ENCODE assay signal across 8 cellular contexts in the genomic region with DNA sequence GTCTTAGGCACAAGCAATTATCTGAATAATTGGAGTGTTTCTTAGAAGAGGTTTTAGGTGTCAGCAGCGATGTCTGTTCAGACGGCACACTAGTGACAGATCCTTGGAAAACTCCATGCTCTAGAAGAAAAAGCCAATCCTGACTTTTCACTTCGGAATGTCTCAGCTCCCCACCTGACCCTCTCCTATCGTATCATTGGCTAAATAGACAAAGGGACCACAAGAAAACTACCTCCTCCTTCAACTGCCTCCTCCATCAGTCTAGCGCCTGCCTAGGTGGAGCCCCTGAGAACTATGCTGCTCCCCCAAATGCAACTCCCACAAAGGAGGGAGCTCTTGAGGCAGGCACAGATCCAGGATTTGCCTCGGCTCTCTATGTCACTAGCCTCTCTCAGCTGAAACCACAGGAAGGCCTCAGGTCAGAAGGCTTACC.
A peak's percentile ranks its signal among the peaks of the same experiment; 100 is the strongest.
DNase-seq lines count a peak whose midpoint lies in the region; ATAC-seq and TF ChIP-seq lines count a peak whose summit lies in the region.

No MANE protein-coding gene starts in this region.

- H2AFZ ChIP-seq in OCI-LY3 (ENCODE audit: low read depth, low read length): no peak overlapping the region

- no peak for DNase-seq in epithelial cell of prostate (ENCODE audit: low read depth, low spot score)
- no peak for DNase-seq in gastrocnemius medialis
- DNase-seq in NCI-H446 (lab: John Stamatoyannopoulos, UW): no peak
- no peak for DNase-seq in medulla oblongata (ENCODE audit: extremely low spot score)
- DNase-seq in posterior cingulate gyrus: no peak
- DNase-seq in NCI-H82 (lab: John Stamatoyannopoulos, UW): no peak

- intact Hi-C loops in gastrocnemius medialis (cut with DNase I; ENCODE audit: low total_unique reads) (loop anchor here (2.0 kb wide), 1 partner anchor 17 kb away; no protein-coding TSS in a partner anchor), posterior cingulate gyrus (cut with DNase I) (no loop called here)

- H3K9me3 ChIP-seq in OCI-LY3 (ENCODE audit: insufficient read depth, low read length) (no peaks in the 10 kb centered on the region), gastrocnemius medialis (no peaks in the 10 kb centered on the region)

- H3K36me3 ChIP-seq in OCI-LY3 (replicated peaks; ENCODE audit: low read depth, low read length): no peaks in the 10 kb centered on the region
- H3K36me3 ChIP-seq in gastrocnemius medialis: no peaks in the 10 kb centered on the region

- H4K20me1 ChIP-seq in OCI-LY3 (ENCODE audit: insufficient read depth, low read length): no peaks in the 10 kb centered on the region

- TF ChIP-seq POLR2A in gastrocnemius medialis (IDR thresholded peaks at IDR 0.05): no peak

- TF ChIP-seq CTCF in GM12875 (IDR thresholded peaks at IDR 0.05; ENCODE audit: borderline replicate concordance, insufficient read depth, low read depth, low read length) (no peak), OCI-LY3 (IDR thresholded peaks at IDR 0.05; ENCODE audit: low read depth, low read length) (peak; percentile 23; the same call in 1 of the 2 replicates), gastrocnemius medialis (IDR thresholded peaks at IDR 0.05 in 4 of 5, conservative IDR thresholded peaks at IDR 0.05 in 1 of 5) (no peak)

- H3K4me3 ChIP-seq in GM12875 (ENCODE audit: low read depth, low read length) (peak overlapping the region; percentile 26), OCI-LY3 (ENCODE audit: low read length) (peak overlapping the region; percentile 65), gastrocnemius medialis (peak overlapping the region in 1 of 4 donors; percentile 18)

- H3K9ac ChIP-seq in OCI-LY3 (ENCODE audit: low read length): peak overlapping the region; percentile 80

- no peaks in the 10 kb centered on the region for H3K27me3 ChIP-seq in OCI-LY3 (ENCODE audit: low read depth, low read length)
- no peaks in the 10 kb centered on the region for H3K27me3 ChIP-seq in gastrocnemius medialis

- peaks cover 87% of the 10 kb centered on the region for H3K4me1 ChIP-seq in OCI-LY3 (ENCODE audit: low read length)
- peaks cover 38 to 58% of the 10 kb centered on the region in 2 donors for H3K4me1 ChIP-seq in gastrocnemius medialis

- in situ Hi-C loops in gastrocnemius medialis (cut with MboI; ENCODE audit: low sequenced_read_pairs in 4 of 4): loop anchor here in 3 of 4 donors (5.0 to 25.0 kb wide), 3 partner anchors 93 to 373 kb away; no protein-coding TSS in a partner anchor

- H3K4me2 ChIP-seq in OCI-LY3 (ENCODE audit: low read length): peak overlapping the region; percentile 91

- no peaks in the 10 kb centered on the region for H3K79me2 ChIP-seq in OCI-LY3 (ENCODE audit: low read length)

- H3K27ac ChIP-seq in OCI-LY3 (ENCODE audit: low read length) (peak overlapping the region; percentile 91), epithelial cell of prostate (peak overlapping the region; percentile 93), gastrocnemius medialis (peak overlapping the region; percentile 83 to 91 (median 89))

- ATAC-seq in gastrocnemius medialis: peak; percentile 40 to 43
